ENCODE assay signal across 1 cellular context in genomic region chr6:8045769-8046168, GRCh38.
A peak's percentile ranks its signal among the peaks of the same experiment; 100 is the strongest.
TF ChIP-seq lines count a peak whose summit lies in the region.

No MANE protein-coding gene starts in this region.

TF ChIP-seq in HepG2, 621 proteins besides CTCF, POLR2A, EP300 and RAD21:
- TF ChIP-seq HNF4A (CRISPR knock-in tag; IDR thresholded peaks at IDR 0.05) (0 out of 2 replicates have a peak, but pooled peaks have one; percentile 33), ZSCAN5A (CRISPR knock-in tag; IDR thresholded peaks at IDR 0.05; ENCODE audit: borderline replicate concordance) (peak; percentile 67; the same call in 1 of the 2 replicates), ZMYM4 (CRISPR knock-in tag; IDR thresholded peaks at IDR 0.05) (peak; percentile 77), POGZ (CRISPR knock-in tag; IDR thresholded peaks at IDR 0.05) (peak; percentile 50)
